8 cellular contexts compared by ENCODE assay signal in the genomic region with DNA sequence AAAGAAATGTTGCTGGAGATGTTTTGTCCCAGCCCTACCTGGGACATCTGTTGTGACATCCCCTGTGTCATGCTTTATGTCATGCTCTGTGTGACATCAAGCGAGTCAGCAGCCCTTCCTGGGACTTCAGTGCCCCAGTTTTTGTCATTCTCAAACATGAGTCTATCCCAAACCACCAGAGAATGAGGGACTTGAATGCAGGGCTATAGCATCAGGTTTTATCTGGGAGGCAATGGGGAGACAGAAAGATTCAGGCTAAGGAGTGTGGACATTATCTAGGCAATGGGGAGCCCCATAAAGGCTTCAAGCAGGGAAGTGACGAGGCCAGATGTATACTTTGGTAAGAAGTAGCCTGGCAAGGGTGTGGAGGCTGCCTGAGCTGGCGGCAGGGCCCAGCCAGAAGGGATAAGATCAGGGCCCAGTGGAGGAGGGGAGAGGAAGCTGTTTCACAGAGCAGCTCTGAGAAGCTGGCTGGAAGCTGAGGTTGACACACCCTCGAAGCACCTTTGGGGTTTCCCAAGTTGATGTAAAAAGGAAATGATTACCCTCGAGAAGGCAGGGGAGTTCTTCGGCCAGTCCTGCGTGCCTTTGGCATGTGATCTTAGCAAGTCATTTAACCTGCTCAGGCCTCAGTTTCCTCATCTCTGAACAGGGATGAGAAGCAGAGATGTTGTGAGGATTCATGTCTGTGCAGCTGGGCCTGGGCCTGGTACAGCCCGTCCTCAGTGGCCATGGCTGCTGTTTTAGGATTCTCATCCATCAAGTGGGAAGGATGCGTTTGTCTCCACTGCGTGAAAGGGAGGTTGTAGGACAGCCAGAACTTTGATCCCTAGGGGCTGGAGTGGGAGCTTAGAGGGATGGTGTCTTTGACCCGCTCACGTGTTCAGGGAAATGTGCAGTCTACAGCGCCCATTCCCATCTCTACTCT. TPM values are rescaled to one million over a fixed set of nuclear protein-coding genes. Genes with fewer than 3 reads are reported as not detected.
A peak's percentile ranks its signal among the peaks of the same experiment; 100 is the strongest.
DNase-seq lines count a peak whose midpoint lies in the region; ATAC-seq lines count a peak whose summit lies in the region.

No MANE protein-coding gene starts in this region.

- H3K27me3 Mint-ChIP-seq in activated naive CD8-positive, alpha-beta T cell treated with anti-CD3 and anti-CD28 coated beads, Interleukin-2, amount 10 ng/mL, durations not matched to agents 7 days and 5 days, result no peaks in the 10 kb centered on the region
- H3K27me3 Mint-ChIP-seq in stimulated activated naive CD8-positive, alpha-beta T cell treated with anti-CD3 and anti-CD28 coated beads, Interleukin-15, amount 100 ng/mL, for 72 hours, result no peaks in the 10 kb centered on the region

- H3K27ac Mint-ChIP-seq in activated naive CD8-positive, alpha-beta T cell treated with anti-CD3 and anti-CD28 coated beads, Interleukin-2, amount 10 ng/mL, durations not matched to agents 7 days and 5 days, result peak overlapping the region; percentile 96
- peak overlapping the region; percentile 92 to 97 for H3K27ac Mint-ChIP-seq in stimulated activated naive CD8-positive, alpha-beta T cell treated with anti-CD3 and anti-CD28 coated beads, Interleukin-15, amount 100 ng/mL, for 72 hours

- POLR2A ChIA-PET in activated naive CD8-positive, alpha-beta T cell treated with anti-CD3 and anti-CD28 coated beads, Interleukin-2, amount 10 ng/mL, durations not matched to agents 7 days and 5 days (lab: Charles Lee), result interaction anchor here (0.8 to 1.9 kb wide), 9 partner anchors 8 to 57 kb away, joined by 3 to 8 read pairs (median 4); a partner anchor contains a TSS

- ATAC-seq in GM18907 (IDR thresholded peaks at IDR 0.05; ENCODE audit: unreplicated experiment) (peak; percentile 86), HG02973 (IDR thresholded peaks at IDR 0.05; ENCODE audit: unreplicated experiment) (peak; percentile 73)
- peak; percentile 85 for ATAC-seq in activated naive CD8-positive, alpha-beta T cell treated with anti-CD3 and anti-CD28 coated beads, Interleukin-2, amount 10 ng/mL, durations not matched to agents 7 days and 5 days (ENCODE audit: low read depth)
- ATAC-seq in stimulated activated naive CD8-positive, alpha-beta T cell treated with anti-CD3 and anti-CD28 coated beads, Interleukin-15, amount 100 ng/mL, for 72 hours, result peak; percentile 92

- DNase-seq in SW 1271 (lab: John Stamatoyannopoulos, UW) (peak; percentile 30 to 66), mucosa of gallbladder (ENCODE audit: low spot score) (peak; percentile 52), COLO829 (ENCODE audit: low spot score) (no peak), NCI-H345 (lab: John Stamatoyannopoulos, UW) (no peak)
- peak; percentile 62 for DNase-seq in activated naive CD8-positive, alpha-beta T cell treated with anti-CD3 and anti-CD28 coated beads, Interleukin-2, amount 10 ng/mL, durations not matched to agents 7 days and 5 days
- peak; percentile 50 to 82 for DNase-seq in stimulated activated naive CD8-positive, alpha-beta T cell treated with anti-CD3 and anti-CD28 coated beads, Interleukin-15, amount 100 ng/mL, for 72 hours

- peaks cover 8% of the 10 kb centered on the region for H3K36me3 Mint-ChIP-seq in activated naive CD8-positive, alpha-beta T cell treated with anti-CD3 and anti-CD28 coated beads, Interleukin-2, amount 10 ng/mL, durations not matched to agents 7 days and 5 days

- no peaks in the 10 kb centered on the region for H3K9me3 Mint-ChIP-seq in activated naive CD8-positive, alpha-beta T cell treated with anti-CD3 and anti-CD28 coated beads, Interleukin-2, amount 10 ng/mL, durations not matched to agents 7 days and 5 days
- no peaks in the 10 kb centered on the region for H3K9me3 Mint-ChIP-seq in stimulated activated naive CD8-positive, alpha-beta T cell treated with anti-CD3 and anti-CD28 coated beads, Interleukin-15, amount 100 ng/mL, for 72 hours

- peaks cover 61% of the 10 kb centered on the region for H3K4me1 Mint-ChIP-seq in activated naive CD8-positive, alpha-beta T cell treated with anti-CD3 and anti-CD28 coated beads, Interleukin-2, amount 10 ng/mL, durations not matched to agents 7 days and 5 days
- H3K4me1 Mint-ChIP-seq in stimulated activated naive CD8-positive, alpha-beta T cell treated with anti-CD3 and anti-CD28 coated beads, Interleukin-15, amount 100 ng/mL, for 72 hours, result peaks cover 87% of the 10 kb centered on the region

- peak overlapping the region; percentile 72 for H3K4me3 Mint-ChIP-seq in activated naive CD8-positive, alpha-beta T cell treated with anti-CD3 and anti-CD28 coated beads, Interleukin-2, amount 10 ng/mL, durations not matched to agents 7 days and 5 days
- peak overlapping the region; percentile 66 to 76 for H3K4me3 Mint-ChIP-seq in stimulated activated naive CD8-positive, alpha-beta T cell treated with anti-CD3 and anti-CD28 coated beads, Interleukin-15, amount 100 ng/mL, for 72 hours

RNA-seq across cellular contexts. Expression of a gene that starts 34.3 kb away (rescaled TPM):
- 1 to 10 TPM; 3.5 to 3.7 TPM for total RNA-seq in activated naive CD8-positive, alpha-beta T cell treated with anti-CD3 and anti-CD28 coated beads, Interleukin-2, amount 10 ng/mL, durations not matched to agents 7 days and 5 days
- total RNA-seq in mucosa of gallbladder, result 2.7 TPM

RNA-seq across cellular contexts. Expression of a gene that starts 49.2 kb away (rescaled TPM):
- 10 to 100 TPM; 55.4 to 67.4 TPM for total RNA-seq in activated naive CD8-positive, alpha-beta T cell treated with anti-CD3 and anti-CD28 coated beads, Interleukin-2, amount 10 ng/mL, durations not matched to agents 7 days and 5 days
- 39.1 TPM for total RNA-seq in mucosa of gallbladder

RNA-seq across cellular contexts. Expression of a gene that starts 57.4 kb away (rescaled TPM):
- total RNA-seq in activated naive CD8-positive, alpha-beta T cell treated with anti-CD3 and anti-CD28 coated beads, Interleukin-2, amount 10 ng/mL, durations not matched to agents 7 days and 5 days, result 10 to 100 TPM; 66.5 to 68.1 TPM
- 47.2 TPM for total RNA-seq in mucosa of gallbladder

Comparison
In these comparisons a context has a peak if more than half of its experiments do, and no peak if none do; other contexts are left out.
1. DNase-seq: peak in SW 1271 (2 of 2), activated naive CD8-positive, alpha-beta T cell treated with anti-CD3 and anti-CD28 coated beads, Interleukin-2, amount 10 ng/mL, durations not matched to agents 7 days and 5 days (single experiment), mucosa of gallbladder (single experiment) and stimulated activated naive CD8-positive, alpha-beta T cell treated with anti-CD3 and anti-CD28 coated beads, Interleukin-15, amount 100 ng/mL, for 72 hours (2 of 2); none in COLO829 (single experiment) and NCI-H345 (single experiment).
2. Peak in every context shown above with its lines, with median percentiles within 50 percentile points of each other: ATAC-seq.